1 cellular context compared by ENCODE assay signal in genomic region chr18:58043452-58044369, GRCh38.
TF ChIP-seq lines count a peak whose summit lies in the region.

Gene NEDD4L, plus strand, starts transcription at chr18:58044226. Its CDS starts 435 bp downstream, at chr18:58044661.

TF ChIP-seq in HepG2, 621 proteins besides CTCF, POLR2A, EP300 and RAD21 (continued from another document and continues in another):
- TF ChIP-seq IRF9 (CRISPR knock-in tag; IDR thresholded peaks at IDR 0.05; ENCODE audit: borderline replicate concordance): peak; percentile 6; the same call in 1 of the 2 replicates
- 0 out of 2 replicates have a peak, but pooled peaks have one; percentile 72 for TF ChIP-seq ZSCAN20 (CRISPR knock-in tag; IDR thresholded peaks at IDR 0.05; ENCODE audit: borderline replicate concordance)
- TF ChIP-seq GMEB1 (CRISPR knock-in tag; IDR thresholded peaks at IDR 0.05; ENCODE audit: borderline replicate concordance): peak; percentile 36; the same call in 1 of the 2 replicates
- TF ChIP-seq MED8 (CRISPR knock-in tag; IDR thresholded peaks at IDR 0.05; ENCODE audit: insufficient replicate concordance): peak; percentile 52
- TF ChIP-seq POGZ (CRISPR knock-in tag; IDR thresholded peaks at IDR 0.05): 0 out of 2 replicates have a peak, but pooled peaks have one; percentile 14
- peak; percentile 84 for TF ChIP-seq DRAP1 (CRISPR knock-in tag; IDR thresholded peaks at IDR 0.05)
- TF ChIP-seq TCF12 (IDR thresholded peaks at IDR 0.05): no peak
- 0 out of 2 replicates have a peak, but pooled peaks have one; percentile 48 for TF ChIP-seq TCF12 (CRISPR knock-in tag; IDR thresholded peaks at IDR 0.05)
- no peak for TF ChIP-seq HNF4G (IDR thresholded peaks at IDR 0.05; ENCODE audit: borderline replicate concordance, low read depth, low read length)
- no peak for TF ChIP-seq HNF4G (CRISPR knock-in tag; IDR thresholded peaks at IDR 0.05; ENCODE audit: borderline replicate concordance, low read depth)
- 0 out of 2 replicates have a peak, but pooled peaks have one; percentile 10 for TF ChIP-seq FOSL1 (CRISPR knock-in tag; IDR thresholded peaks at IDR 0.05; ENCODE audit: borderline replicate concordance)
- TF ChIP-seq ZNF629 (CRISPR knock-in tag; conservative IDR thresholded peaks at IDR 0.05): peak; percentile 54; the same call in 1 of the 2 replicates
- no peak for TF ChIP-seq DNMT1 (CRISPR knock-in tag; IDR thresholded peaks at IDR 0.05)
- TF ChIP-seq ZNF614 (CRISPR knock-in tag; IDR thresholded peaks at IDR 0.05; ENCODE audit: borderline replicate concordance): 0 out of 2 replicates have a peak, but pooled peaks have one; percentile 23
- peak; percentile 26; the same call in 1 of the 2 replicates for TF ChIP-seq NR0B2 (CRISPR knock-in tag; IDR thresholded peaks at IDR 0.05)
- no peak for TF ChIP-seq FOXM1 (CRISPR knock-in tag; IDR thresholded peaks at IDR 0.05)
- TF ChIP-seq GATAD2A (CRISPR knock-in tag; IDR thresholded peaks at IDR 0.05): peak; percentile 60
- TF ChIP-seq ZBED4 (CRISPR knock-in tag; IDR thresholded peaks at IDR 0.05; ENCODE audit: borderline replicate concordance): 0 out of 2 replicates have a peak, but pooled peaks have one; percentile 51
- TF ChIP-seq ZNF777 (CRISPR knock-in tag; IDR thresholded peaks at IDR 0.05): peak; percentile 70
- TF ChIP-seq E2F5 (CRISPR knock-in tag; conservative IDR thresholded peaks at IDR 0.05): no peak
- no peak; the same call in 1 of the 2 replicates for TF ChIP-seq ZMYM4 (CRISPR knock-in tag; IDR thresholded peaks at IDR 0.05)
- TF ChIP-seq KLF15 (CRISPR knock-in tag; IDR thresholded peaks at IDR 0.05; ENCODE audit: borderline replicate concordance): peak; percentile 70; the same call in 1 of the 2 replicates
- no peak for TF ChIP-seq HNF1A (IDR thresholded peaks at IDR 0.05; ENCODE audit: low read depth)
- TF ChIP-seq HNF1A (CRISPR knock-in tag; IDR thresholded peaks at IDR 0.05; ENCODE audit: borderline replicate concordance): peak; percentile 21; the same call in 1 of the 2 replicates
- no peak; the same call in 1 of the 2 replicates for TF ChIP-seq KDM5A (IDR thresholded peaks at IDR 0.05; ENCODE audit: borderline replicate concordance, low read length)
- peak; percentile 60; the same call in 1 of the 2 replicates for TF ChIP-seq ZFP91 (CRISPR knock-in tag; IDR thresholded peaks at IDR 0.05; ENCODE audit: borderline replicate concordance)
- TF ChIP-seq HMGXB4 (CRISPR knock-in tag; IDR thresholded peaks at IDR 0.05; ENCODE audit: borderline replicate concordance in 1 of 2, low read depth in 1 of 2): peak; percentile 76 to 86
- TF ChIP-seq ZNF24 (IDR thresholded peaks at IDR 0.05): 0 out of 2 replicates have a peak, but pooled peaks have one; percentile 16
- TF ChIP-seq ARID5B (CRISPR knock-in tag; IDR thresholded peaks at IDR 0.05): peak; percentile 51; the same call in 1 of the 2 replicates
- peak; percentile 34; the same call in 1 of the 2 replicates for TF ChIP-seq GFI1 (CRISPR knock-in tag; IDR thresholded peaks at IDR 0.05; ENCODE audit: borderline replicate concordance)
- TF ChIP-seq SP5 (CRISPR knock-in tag; IDR thresholded peaks at IDR 0.05; ENCODE audit: borderline replicate concordance, low read depth): peak; percentile 90
- TF ChIP-seq CBX5 (CRISPR knock-in tag; IDR thresholded peaks at IDR 0.05; ENCODE audit: borderline replicate concordance): 0 out of 2 replicates have a peak, but pooled peaks have one; percentile 19
- no peak for TF ChIP-seq IKZF4 (CRISPR knock-in tag; IDR thresholded peaks at IDR 0.05; ENCODE audit: borderline replicate concordance, low read depth, not compliant biosample characterization)
- peak; percentile 45; the same call in 1 of the 2 replicates for TF ChIP-seq HOXA3 (CRISPR knock-in tag; IDR thresholded peaks at IDR 0.05)
- no peak; the same call in 1 of the 2 replicates for TF ChIP-seq REPIN1 (CRISPR knock-in tag; IDR thresholded peaks at IDR 0.05; ENCODE audit: borderline replicate concordance, low read depth)
- peak; percentile 48; the same call in 1 of the 2 replicates for TF ChIP-seq IRF2 (CRISPR knock-in tag; IDR thresholded peaks at IDR 0.05)
